In the genomic region with DNA sequence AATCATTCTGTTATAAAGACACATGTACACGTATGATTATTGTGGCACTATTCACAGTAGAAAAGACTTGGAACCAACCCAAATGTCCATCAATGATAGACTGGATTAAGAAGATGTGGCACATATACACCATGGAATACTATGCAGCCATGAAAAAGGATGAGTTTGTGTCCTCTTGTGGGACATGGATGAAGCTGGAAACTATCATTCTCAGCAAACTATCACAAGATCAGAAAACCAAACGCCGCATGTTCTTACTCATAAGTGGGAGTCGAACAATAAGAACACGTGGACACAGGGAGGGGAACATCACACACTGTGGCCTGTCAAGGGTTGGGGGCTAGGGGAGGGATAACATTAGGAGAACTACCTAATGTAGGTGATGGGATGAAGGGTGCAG, we compare ENCODE assay signal across 11 cellular contexts. TPM values are rescaled to one million over a fixed set of nuclear protein-coding genes. Genes with fewer than 3 reads are reported as not detected.
A peak's percentile ranks its signal among the peaks of the same experiment; 100 is the strongest.
DNase-seq lines count a peak whose midpoint lies in the region; ATAC-seq, FAIRE-seq and TF ChIP-seq lines count a peak whose summit lies in the region.
"Not testable (repeated sequence)": the region's sequence is repeated elsewhere in the genome, so short reads cannot be mapped to it uniquely, and the experiment has no call there.
"Had no signal": no experiment of that assay in that cellular context is flagged by ENCODE, and none has a peak within 500 bp of the region (broad histone marks: within the 10 kb centered on the region; RNA-seq: fewer than 3 reads in every experiment).

No MANE protein-coding gene starts in this region.

- H2AFZ ChIP-seq in HCT116 (ENCODE audit: low read depth, low read length, poor library complexity, severe bottlenecking); K562 (ENCODE audit: low read depth, low read length): not testable (repeated sequence)

- not testable (repeated sequence) for H3K27me3 ChIP-seq in HCT116 (ENCODE audit: insufficient read depth, low read length); Panc1 (ENCODE audit: control insufficient read depth, insufficient read depth, low read length); K562 (ENCODE audit: control insufficient read depth in 2 of 2, insufficient read depth in 2 of 2, low read length in 2 of 2)

- not testable (repeated sequence) for H3K36me3 ChIP-seq in HCT116 (ENCODE audit: control insufficient read depth in 1 of 2, insufficient read depth in 2 of 2, low read length in 2 of 2); Panc1 (ENCODE audit: control insufficient read depth, insufficient read depth, low read length); K562 (ENCODE audit: control insufficient read depth, insufficient read depth, low read length)

- not testable (repeated sequence) for H3K79me2 ChIP-seq in HCT116 (ENCODE audit: insufficient read depth, low read length); K562 (ENCODE audit: control insufficient read depth, insufficient read depth, low read length)

- H3K4me2 ChIP-seq in HCT116 (ENCODE audit: low read length); K562 (ENCODE audit: insufficient read depth, low read length): not testable (repeated sequence)

- not testable (repeated sequence) for H3K9me1 ChIP-seq in K562 (ENCODE audit: control insufficient read depth, insufficient read depth, low read length)

- H3K4me3 ChIP-seq in HCT116 (replicated peaks in 1 of 2; ENCODE audit: low read depth in 1 of 2, low read length in 2 of 2); Panc1 (ENCODE audit: low read depth in 2 of 2, low read length in 2 of 2); K562: not testable (repeated sequence)

- DNase-seq in HCT116 (ENCODE audit: low read depth, low spot score); HEK293T (ENCODE audit: extremely low spot score); Panc1 (ENCODE audit: low read depth, low spot score); K562 (ENCODE audit: extremely low read depth in 1 of 4, low spot score in 3 of 4): not testable (repeated sequence)

- RAD21 ChIA-PET in HCT116 (lab: Charles Lee; ENCODE audit: low non-redundant PET in 1 of 2, low total read pairs in 2 of 2, uncharacterized antibody in 2 of 2, unreplicated experiment in 2 of 2): not testable (repeated sequence)

- not testable (repeated sequence) for TF ChIP-seq RAD21 in HCT116 (IDR thresholded peaks at IDR 0.05; ENCODE audit: low read depth); K562 (CRISPR knock-in tag; conservative IDR thresholded peaks at IDR 0.05 in 1 of 2, IDR thresholded peaks at IDR 0.05 in 1 of 2)

- 2% methylated on average over 5 of the region's 5 CpGs for WGBS in K562 (ENCODE audit: insufficient coverage, low coverage, missing lambda C conversion rate)

- not testable (repeated sequence) for H3K9me3 ChIP-seq in HCT116 (ENCODE audit: control insufficient read depth in 1 of 2, insufficient read depth in 1 of 2, low read depth in 1 of 2, low read length in 2 of 2); Panc1 (ENCODE audit: control insufficient read depth, insufficient read depth, low read depth, low read length); K562 (replicated peaks; ENCODE audit: control insufficient read depth, insufficient read depth, low read depth, low read length)

- CTCF ChIA-PET in HCT116 (lab: Charles Lee): interaction anchor here (0.6 kb wide), 1 partner anchor 284 kb away, joined by 3 read pairs; no protein-coding TSS in a partner anchor
- CTCF ChIA-PET in HEK293T (lab: Yijun Ruan, JAX): interaction anchor here (0.9 to 1.0 kb wide), 2 partner anchors 105 to 110 kb away, joined by 3 read pairs; no protein-coding TSS in a partner anchor
- CTCF ChIA-PET in Panc1 (lab: Charles Lee): not testable (repeated sequence)
- CTCF ChIA-PET in K562 (lab: Yijun Ruan, JAX; ENCODE audit: low intra/inter-chr PET ratio): interaction anchor here (0.6 to 1.7 kb wide), 5 partner anchors 109 to 284 kb away, joined by 3 to 21 read pairs (median 3); no protein-coding TSS in a partner anchor

- H4K20me1 ChIP-seq in HCT116 (ENCODE audit: insufficient read depth); K562 (replicated peaks; ENCODE audit: control insufficient read depth, insufficient read depth, low read length): not testable (repeated sequence)

- ATAC-seq in GM18511 (IDR thresholded peaks at IDR 0.05; ENCODE audit: unreplicated experiment) (peak; percentile 16), GM18867 (IDR thresholded peaks at IDR 0.05; ENCODE audit: unreplicated experiment) (peak; percentile 14), HCT116 (peak; percentile 11; the same call in 1 of the 2 replicates), Panc1 (0 out of 2 replicates have a peak, but pooled peaks have one; percentile 34)
- ATAC-seq in K562: not testable (repeated sequence)

- not testable (repeated sequence) for TF ChIP-seq EP300 in K562 (IDR thresholded peaks at IDR 0.05; ENCODE audit: low read length)

- H3K4me1 ChIP-seq in HCT116 (ENCODE audit: control insufficient read depth in 1 of 2, insufficient read depth in 2 of 2, low read length in 2 of 2); Panc1 (ENCODE audit: control insufficient read depth, insufficient read depth, low read length); K562 (replicated peaks in 1 of 2; ENCODE audit: control insufficient read depth in 2 of 2, insufficient read depth in 2 of 2, low read length in 2 of 2): not testable (repeated sequence)

- TF ChIP-seq POLR2A in HCT116 (IDR thresholded peaks at IDR 0.05; ENCODE audit: borderline replicate concordance, extremely low read depth, insufficient read depth, insufficient read length); K562 (conservative IDR thresholded peaks at IDR 0.05): not testable (repeated sequence)

- in situ Hi-C loops in Panc1 (cut with HindIII; ENCODE audit: low pct_unique_long_range_greater_than_20kb, low sequenced_read_pairs): not testable (repeated sequence)
- in situ Hi-C loops in K562 (cut with MboI): loop anchor here (10.0 kb wide), 1 partner anchor 292 kb away; no protein-coding TSS in a partner anchor

- not testable (repeated sequence) for H3K9ac ChIP-seq in HCT116 (ENCODE audit: low read length); K562 (ENCODE audit: insufficient read depth in 1 of 2, low read depth in 2 of 2, low read length in 2 of 2)

- H3K27ac ChIP-seq in HCT116 (ENCODE audit: low read depth, low read length); Panc1 (ENCODE audit: low read length); K562 (ENCODE audit: extremely low read depth, low read depth, low read length): not testable (repeated sequence)

- TF ChIP-seq CTCF in HCT116 (IDR thresholded peaks at IDR 0.05 in 2 of 3, conservative IDR thresholded peaks at IDR 0.05 in 1 of 3; ENCODE audit: borderline replicate concordance in 1 of 3, insufficient read depth in 1 of 3, low read depth in 2 of 3, low read length in 2 of 3); Panc1 (IDR thresholded peaks at IDR 0.05); K562 (IDR thresholded peaks at IDR 0.05 in 2 of 3, conservative IDR thresholded peaks at IDR 0.05 in 1 of 3; ENCODE audit: insufficient read depth in 2 of 3, low read depth in 1 of 3, low read length in 3 of 3): not testable (repeated sequence)

- POLR2A ChIA-PET in HCT116 (lab: Charles Lee); HEK293T (lab: Yijun Ruan, JAX); Panc1 (lab: Charles Lee); K562 (lab: Yijun Ruan, JAX): not testable (repeated sequence)

- intact Hi-C loops in HCT116 (cut with micrococcal nuclease): loop anchor here (1.0 to 2.0 kb wide), 3 partner anchors 106 to 284 kb away; no protein-coding TSS in a partner anchor
- intact Hi-C loops in Panc1 (cut with micrococcal nuclease; ENCODE audit: unreplicated experiment): loop anchor here (1.0 to 5.0 kb wide), 4 partner anchors 105 to 330 kb away; partner anchors contain the start of gene TMEM31
- intact Hi-C loops in K562 (cut with micrococcal nuclease): loop anchor here (1.0 to 5.0 kb wide), 3 partner anchors 105 to 284 kb away; partner anchors contain the start of gene TMEM31

- FAIRE-seq in K562 (lab: Jason Lieb, UNC): not testable (repeated sequence)

- H3K9me2 ChIP-seq in HCT116 (ENCODE audit: insufficient read depth): not testable (repeated sequence)

- not testable (repeated sequence) for BruUV-seq in HCT116 (replicated peaks; lab: Mats Ljungman, UMichigan); Panc1 (replicated peaks; lab: Mats Ljungman, UMichigan); K562 (replicated peaks; lab: Mats Ljungman, UMichigan)

RNA-seq across cellular contexts. Expression of gene RAB9B, which starts 15.0 kb away (rescaled TPM):
- total RNA-seq in HCT116 (2021; ENCODE audit: unreplicated experiment): 0.05 TPM
- polyA plus RNA-seq in HCT116 (2012): not detected in 2 replicates
- total RNA-seq in Panc1 (2021; ENCODE audit: unreplicated experiment): 0.62 TPM
- polyA plus RNA-seq in Panc1 (2012; ENCODE audit: insufficient read length): 0.23 TPM
- total RNA-seq in K562 (2011; cell fraction: chromatin; rRNA removed; ENCODE audit: low replicate concordance): not detected in 2 replicates
- not detected in 2 replicates for total RNA-seq in K562 (2011; cell fraction: nucleolus; rRNA removed)
- total RNA-seq in K562 (2011; cell fraction: nucleoplasm; rRNA removed): not detected in 2 replicates
- 0.04 TPM in 1 of 2 replicates, not detected in the other for total RNA-seq in K562 (2014; rRNA removed)
- total RNA-seq in K562 (2014; rRNA removed; fragmentation: Illumina TruSeq; extraction: Trizol): not detected in 2 replicates
- total RNA-seq in K562 (2015; rRNA removed; fragmentation: Illumina TruSeq; extraction: Trizol): not detected in 2 replicates
- total RNA-seq in K562 (2021): not detected in 2 replicates
- 0.04 TPM in 1 of 2 replicates, not detected in the other for polyA plus RNA-seq in K562 (2011; rRNA removed)
- not detected in 2 replicates for polyA plus RNA-seq in K562 (2011; cell fraction: cytosol; rRNA removed)
- 0.03 TPM in 1 of 2 replicates, not detected in the other for polyA plus RNA-seq in K562 (2011; cell fraction: nucleus; rRNA removed)
- 0.04 TPM in 1 of 2 replicates, not detected in the other for polyA plus RNA-seq in K562 (2012)
- polyA plus RNA-seq in K562 (2014; fragmentation: Illumina TruSeq; extraction: Trizol): not detected in 2 replicates
- polyA plus RNA-seq in K562 (2014; fragmentation: Nextera tagmentation; extraction: Ambion mirVana): under 1 TPM in 1 of 2 experiments, not detected in 1; 0.03 TPM
- polyA plus RNA-seq in K562 (2014; rRNA removed): 0.05 TPM in 1 of 2 replicates, not detected in the other
- not detected in 2 replicates for polyA minus RNA-seq in K562 (2011; rRNA and poly(A)+ RNA removed)
- polyA minus RNA-seq in K562 (2011; cell fraction: cytosol; rRNA and poly(A)+ RNA removed): not detected in 2 replicates
- polyA minus RNA-seq in K562 (2011; cell fraction: nucleus; rRNA and poly(A)+ RNA removed): not detected in 2 replicates

RNA-seq across cellular contexts. Expression of gene PLP1, which starts 40.5 kb away (rescaled TPM):
- total RNA-seq in HCT116 (2021; ENCODE audit: unreplicated experiment): not detected
- not detected in 2 replicates for polyA plus RNA-seq in HCT116 (2012)
- 0.13 TPM for total RNA-seq in Panc1 (2021; ENCODE audit: unreplicated experiment)
- not detected for polyA plus RNA-seq in Panc1 (2012; ENCODE audit: insufficient read length)
- total RNA-seq in K562 (2011; cell fraction: chromatin; rRNA removed; ENCODE audit: low replicate concordance): not detected in 2 replicates
- total RNA-seq in K562 (2011; cell fraction: nucleolus; rRNA removed): not detected in 2 replicates
- not detected in 2 replicates for total RNA-seq in K562 (2011; cell fraction: nucleoplasm; rRNA removed)
- not detected in 2 replicates for total RNA-seq in K562 (2014; rRNA removed)
- not detected in 2 replicates for total RNA-seq in K562 (2014; rRNA removed; fragmentation: Illumina TruSeq; extraction: Trizol)
- not detected in 2 replicates for total RNA-seq in K562 (2015; rRNA removed; fragmentation: Illumina TruSeq; extraction: Trizol)
- not detected in 2 replicates for total RNA-seq in K562 (2021)
- not detected in 2 replicates for polyA plus RNA-seq in K562 (2011; rRNA removed)
- not detected in 2 replicates for polyA plus RNA-seq in K562 (2011; cell fraction: cytosol; rRNA removed)
- not detected in 2 replicates for polyA plus RNA-seq in K562 (2011; cell fraction: nucleus; rRNA removed)
- polyA plus RNA-seq in K562 (2012): not detected in 2 replicates
- polyA plus RNA-seq in K562 (2014; fragmentation: Illumina TruSeq; extraction: Trizol): not detected in 2 replicates
- not detected for polyA plus RNA-seq in K562 (2014; fragmentation: Nextera tagmentation; extraction: Ambion mirVana)
- not detected in 2 replicates for polyA plus RNA-seq in K562 (2014; rRNA removed)
- 0.45 TPM in 1 of 2 replicates, not detected in the other for polyA minus RNA-seq in K562 (2011; rRNA and poly(A)+ RNA removed)
- polyA minus RNA-seq in K562 (2011; cell fraction: cytosol; rRNA and poly(A)+ RNA removed): not detected in 2 replicates
- polyA minus RNA-seq in K562 (2011; cell fraction: nucleus; rRNA and poly(A)+ RNA removed): not detected in 2 replicates
- total RNA-seq: A673; CD4-positive, alpha-beta memory T cell; CD4-positive, CD25-positive, alpha-beta regulatory T cell; CD8-positive, alpha-beta memory T cell had no signal
- polyA plus RNA-seq: CD14-positive monocyte; CD4-positive, alpha-beta memory T cell; CD4-positive, CD25-positive, alpha-beta regulatory T cell; CD8-positive, alpha-beta memory T cell had no signal
